In genomic region chr11:117808768-117809167, GRCh38 we compare ENCODE assay signal across 2 cellular contexts.
TF ChIP-seq lines count a peak whose summit lies in the region.

No MANE protein-coding gene starts in this region.

TF ChIP-seq in A549, 52 proteins besides CTCF, POLR2A, EP300 and RAD21:
- TF ChIP-seq JUN (IDR thresholded peaks at IDR 0.05) (no peak), ATOH8 (CRISPR knock-in tag; IDR thresholded peaks at IDR 0.05; ENCODE audit: low read depth) (no peak), ZFP36 (IDR thresholded peaks at IDR 0.05; ENCODE audit: borderline replicate concordance, partially characterized antibody) (no peak), SREBF2 (IDR thresholded peaks at IDR 0.05) (no peak), POLR2AphosphoS2 (conservative IDR thresholded peaks at IDR 0.05; ENCODE audit: low read length) (no peak), BCL3 (IDR thresholded peaks at IDR 0.05) (no peak), KDM1A (IDR thresholded peaks at IDR 0.05; ENCODE audit: low read depth) (no peak)
TF ChIP-seq in A549: peak in this region for 0.

TF ChIP-seq in HCT116, 20 proteins besides CTCF, POLR2A, EP300 and RAD21:
- peak; percentile 52; the same call in 1 of the 2 replicates for TF ChIP-seq CBX3 (IDR thresholded peaks at IDR 0.05; ENCODE audit: low read depth)
- TF ChIP-seq EZH2 (IDR thresholded peaks at IDR 0.05), result no peak
- TF ChIP-seq MAX (IDR thresholded peaks at IDR 0.05), result no peak
- TF ChIP-seq EGR1 (IDR thresholded peaks at IDR 0.05; ENCODE audit: low read depth), result peak; percentile 72
